ENCODE assay signal across 14 cellular contexts in genomic region chr5:146213210-146213838, GRCh38. TPM values are rescaled to one million over a fixed set of nuclear protein-coding genes. Genes with fewer than 3 reads are reported as not detected.
A peak's percentile ranks its signal among the peaks of the same experiment; 100 is the strongest.
DNase-seq lines count a peak whose midpoint lies in the region; ATAC-seq, FAIRE-seq and TF ChIP-seq lines count a peak whose summit lies in the region.
"Had no signal": no experiment of that assay in that cellular context is flagged by ENCODE, and none has a peak within 500 bp of the region (broad histone marks: within the 10 kb centered on the region; RNA-seq: fewer than 3 reads in every experiment).

No MANE protein-coding gene starts in this region.

- H3K27me3 ChIP-seq in bronchial epithelial cell (ENCODE audit: control insufficient read depth, insufficient read depth, low read length), result no peaks in the 10 kb centered on the region
- no peaks in the 10 kb centered on the region for H3K27me3 ChIP-seq in endodermal cell (ENCODE audit: control insufficient read depth, insufficient read depth, low read length, poor library complexity, severe bottlenecking)
- no peaks in the 10 kb centered on the region for H3K27me3 ChIP-seq in ovary
- H3K27me3 ChIP-seq: SJSA1 had no signal

- H3K27ac ChIP-seq in endodermal cell (ENCODE audit: low read depth, low read length) (no peak overlapping the region), ovary (no peak overlapping the region)
- H3K27ac ChIP-seq: SJSA1 had no signal

- H3K27me3 Mint-ChIP-seq in immature natural killer cell (ENCODE audit: low read depth in 3 of 3) (no peaks in the 10 kb centered on the region), endodermal cell (ENCODE audit: insufficient read depth) (no peaks in the 10 kb centered on the region)
- H3K27me3 Mint-ChIP-seq: activated CD8-positive, alpha-beta T cell treated with anti-CD3 and anti-CD28 coated beads for 36 hours had no signal

- intact Hi-C loops in mucosa of descending colon (cut with DNase I, micrococcal nuclease) (no loop called here), ovary (cut with DNase I) (no loop called here)

- H3K4me3 Mint-ChIP-seq in immature natural killer cell (no peak overlapping the region), endodermal cell (no peak overlapping the region)
- H3K4me3 Mint-ChIP-seq: activated CD8-positive, alpha-beta T cell treated with anti-CD3 and anti-CD28 coated beads for 36 hours had no signal

- H3K9me3 ChIP-seq in mucosa of descending colon, result no peaks in the 10 kb centered on the region
- H3K9me3 ChIP-seq in endodermal cell (ENCODE audit: control insufficient read depth, low read length), result no peaks in the 10 kb centered on the region
- H3K9me3 ChIP-seq in ovary, result no peaks in the 10 kb centered on the region
- H3K9me3 ChIP-seq: SJSA1 had no signal

- TF ChIP-seq POLR2A in ovary (IDR thresholded peaks at IDR 0.05), result no peak

- H3K4me1 Mint-ChIP-seq in immature natural killer cell (peaks cover 58 to 72% of the 10 kb centered on the region in 2 donors), endodermal cell (no peaks in the 10 kb centered on the region)

- ATAC-seq in mucosa of descending colon, result peak; percentile 32
- ATAC-seq: activated CD8-positive, alpha-beta T cell treated with anti-CD3 and anti-CD28 coated beads for 36 hours had no signal

- no peak overlapping the region for H3K4me3 ChIP-seq in bronchial epithelial cell (ENCODE audit: low read depth, low read length)
- H3K4me3 ChIP-seq in mucosa of descending colon, result no peak overlapping the region
- no peak overlapping the region for H3K4me3 ChIP-seq in endodermal cell (ENCODE audit: low read length)
- H3K4me3 ChIP-seq in ovary, result no peak overlapping the region
- H3K4me3 ChIP-seq: SJSA1 had no signal

- H3K9me3 Mint-ChIP-seq in immature natural killer cell, result no peaks in the 10 kb centered on the region
- H3K9me3 Mint-ChIP-seq in endodermal cell, result no peaks in the 10 kb centered on the region
- H3K9me3 Mint-ChIP-seq: activated CD8-positive, alpha-beta T cell treated with anti-CD3 and anti-CD28 coated beads for 36 hours had no signal

- H3K36me3 ChIP-seq in bronchial epithelial cell (ENCODE audit: control insufficient read depth, insufficient read depth, low read length), result peaks cover 1% of the 10 kb centered on the region
- no peaks in the 10 kb centered on the region for H3K36me3 ChIP-seq in mucosa of descending colon (ENCODE audit: low read depth)
- no peaks in the 10 kb centered on the region for H3K36me3 ChIP-seq in endodermal cell (ENCODE audit: control insufficient read depth, insufficient read depth, low read length)
- no peaks in the 10 kb centered on the region for H3K36me3 ChIP-seq in ovary

- no peak for TF ChIP-seq CTCF in bronchial epithelial cell (IDR thresholded peaks at IDR 0.05; ENCODE audit: insufficient read depth, low read length, severe bottlenecking)
- no peak for TF ChIP-seq CTCF in mucosa of descending colon (IDR thresholded peaks at IDR 0.05)
- no peak for TF ChIP-seq CTCF in endodermal cell (conservative IDR thresholded peaks at IDR 0.05)
- no peak for TF ChIP-seq CTCF in ovary (IDR thresholded peaks at IDR 0.05)

- no peak overlapping the region for H3K27ac Mint-ChIP-seq in immature natural killer cell
- H3K27ac Mint-ChIP-seq in endodermal cell, result no peak overlapping the region
- H3K27ac Mint-ChIP-seq: activated CD8-positive, alpha-beta T cell treated with anti-CD3 and anti-CD28 coated beads for 36 hours had no signal

- no peak for TF ChIP-seq EP300 in ovary (IDR thresholded peaks at IDR 0.05)

- DNase-seq in NCI-H2081 (lab: John Stamatoyannopoulos, UW) (peak; percentile 10 to 32), NCI-H2081 treated with DMSO at 0.1 percent for 48 hours (lab: John Stamatoyannopoulos, UW) (no peak), NCI-H345 (lab: John Stamatoyannopoulos, UW) (peak; percentile 35), bronchial epithelial cell (ENCODE audit: low read depth) (peak; percentile 23), mucosa of descending colon (peak in 1 of 3 donors; percentile 43), immature natural killer cell (no peak), endodermal cell (no peak), ovary (no peak)
- DNase-seq: ACHN; activated CD8-positive, alpha-beta T cell treated with anti-CD3 and anti-CD28 coated beads for 36 hours; aorta; head of caudate nucleus; stimulated activated CD4-positive, alpha-beta T cell treated with anti-CD3 and anti-CD28 coated beads, Interleukin-1b, Interleukin-23, amount 100 ng/mL, for 48 hours had no signal

- no peak for FAIRE-seq in bronchial epithelial cell (lab: Jason Lieb, UNC)

- H3K4me1 ChIP-seq in mucosa of descending colon (ENCODE audit: low read depth) (peaks cover 4% of the 10 kb centered on the region), endodermal cell (ENCODE audit: control insufficient read depth, insufficient read depth, low read length) (no peaks in the 10 kb centered on the region), ovary (ENCODE audit: insufficient read depth) (peaks cover 5% of the 10 kb centered on the region)
- H3K4me1 ChIP-seq: SJSA1 had no signal

- WGBS in endodermal cell (ENCODE audit: insufficient coverage in 1 of 2, insufficient read length in 1 of 2), 2 experiments, result 88 to 93% methylated on average over 3 to 4 of the region's 4 CpGs
- 65 to 69% (median 67%) methylated on average over 4 of the region's 4 CpGs for WGBS in ovary, 3 donors

- no peak overlapping the region for H3K9ac ChIP-seq in endodermal cell (ENCODE audit: extremely low read depth, low read length, poor library complexity, severe bottlenecking)

- no peaks in the 10 kb centered on the region for H3K36me3 Mint-ChIP-seq in immature natural killer cell
- H3K36me3 Mint-ChIP-seq in endodermal cell (ENCODE audit: low read depth), result peaks cover 7% of the 10 kb centered on the region

RNA-seq across cellular contexts. Expression of gene RBM27, which starts 9.9 kb away (rescaled TPM):
- 19.7 and 25.0 TPM in 2 replicates for total RNA-seq in bronchial epithelial cell
- total RNA-seq in mucosa of descending colon, result 10 to 100 TPM; 14.2 to 18.9 (median 16.1) TPM
- polyA plus RNA-seq in immature natural killer cell, result 1 to 10 TPM; 3.6 to 7.1 (median 5.8) TPM
- 10 to 100 TPM; 26.9 to 30.9 TPM for total RNA-seq in endodermal cell
- 22.0 TPM for polyA plus RNA-seq in endodermal cell (2013, experiment 1 of 2)
- polyA plus RNA-seq in endodermal cell (2013, experiment 2 of 2), result 19.2 TPM
- 10 to 100 TPM; 16.1 to 28.8 (median 23.8) TPM for total RNA-seq in ovary
- polyA plus RNA-seq in ovary, result 10 to 100 TPM; 10.9 to 13.6 TPM

RNA-seq across cellular contexts. Expression of gene LARS1, which starts 30.9 kb away (rescaled TPM):
- 204 and 309 TPM in 2 replicates for total RNA-seq in bronchial epithelial cell
- total RNA-seq in mucosa of descending colon, result 100 to 1,000 TPM in 1 of 3 donors, 10 to 100 TPM in 2; 73.4 to 105 (median 74.3) TPM
- polyA plus RNA-seq in immature natural killer cell, result 10 to 100 TPM; 45.3 to 86.3 (median 72.6) TPM
- 100 to 1,000 TPM; 188 to 190 TPM for total RNA-seq in endodermal cell
- polyA plus RNA-seq in endodermal cell (2013, experiment 1 of 2), result 114 TPM
- 97.5 TPM for polyA plus RNA-seq in endodermal cell (2013, experiment 2 of 2)
- 100 to 1,000 TPM in 3 of 7 donors, 10 to 100 TPM in 4; 54.6 to 147 (median 90.8) TPM for total RNA-seq in ovary
- 10 to 100 TPM; 33.6 to 81.2 TPM for polyA plus RNA-seq in ovary

Comparison
In these comparisons a context has a peak if more than half of its experiments do, and no peak if none do; other contexts are left out.
1. DNase-seq: peak in NCI-H2081 (2 of 2), NCI-H345 (single experiment) and bronchial epithelial cell (single experiment); none in NCI-H2081 treated with DMSO at 0.1 percent for 48 hours (single experiment), immature natural killer cell (0 of 3), endodermal cell (single experiment) and ovary (0 of 5).